1 cellular context compared by ENCODE assay signal in genomic region chr3:161443921-161444457, GRCh38.
TF ChIP-seq lines count a peak whose summit lies in the region.

No MANE protein-coding gene starts in this region.

TF ChIP-seq in HepG2, 621 proteins besides CTCF, POLR2A, EP300 and RAD21 (continued from another document and continues in another):
- TF ChIP-seq TBP (CRISPR knock-in tag; IDR thresholded peaks at IDR 0.05), result no peak
- no peak for TF ChIP-seq NFYB (CRISPR knock-in tag; IDR thresholded peaks at IDR 0.05)
- TF ChIP-seq MAFG (CRISPR knock-in tag; IDR thresholded peaks at IDR 0.05), result no peak
- no peak for TF ChIP-seq ZNF543 (CRISPR knock-in tag; IDR thresholded peaks at IDR 0.05)
- TF ChIP-seq NCOA2 (CRISPR knock-in tag; IDR thresholded peaks at IDR 0.05), result peak; percentile 62
- peak; percentile 91 for TF ChIP-seq ARID5B (CRISPR knock-in tag; IDR thresholded peaks at IDR 0.05)
- no peak for TF ChIP-seq PTBP1 (IDR thresholded peaks at IDR 0.05; ENCODE audit: low read depth, low read length, poor library complexity, severe bottlenecking)
- TF ChIP-seq RXRB (CRISPR knock-in tag; IDR thresholded peaks at IDR 0.05; ENCODE audit: borderline replicate concordance), result 0 out of 2 replicates have a peak, but pooled peaks have one; percentile 29
- TF ChIP-seq TMF1 (CRISPR knock-in tag; IDR thresholded peaks at IDR 0.05; ENCODE audit: low read depth), result no peak
- TF ChIP-seq ZNF496 (CRISPR knock-in tag; IDR thresholded peaks at IDR 0.05; ENCODE audit: insufficient replicate concordance), result no peak
- TF ChIP-seq CHD2 (IDR thresholded peaks at IDR 0.05; ENCODE audit: low read depth, low read length), result no peak
- TF ChIP-seq ZC3H13 (CRISPR knock-in tag; IDR thresholded peaks at IDR 0.05), result no peak
- TF ChIP-seq, protein P1, sequence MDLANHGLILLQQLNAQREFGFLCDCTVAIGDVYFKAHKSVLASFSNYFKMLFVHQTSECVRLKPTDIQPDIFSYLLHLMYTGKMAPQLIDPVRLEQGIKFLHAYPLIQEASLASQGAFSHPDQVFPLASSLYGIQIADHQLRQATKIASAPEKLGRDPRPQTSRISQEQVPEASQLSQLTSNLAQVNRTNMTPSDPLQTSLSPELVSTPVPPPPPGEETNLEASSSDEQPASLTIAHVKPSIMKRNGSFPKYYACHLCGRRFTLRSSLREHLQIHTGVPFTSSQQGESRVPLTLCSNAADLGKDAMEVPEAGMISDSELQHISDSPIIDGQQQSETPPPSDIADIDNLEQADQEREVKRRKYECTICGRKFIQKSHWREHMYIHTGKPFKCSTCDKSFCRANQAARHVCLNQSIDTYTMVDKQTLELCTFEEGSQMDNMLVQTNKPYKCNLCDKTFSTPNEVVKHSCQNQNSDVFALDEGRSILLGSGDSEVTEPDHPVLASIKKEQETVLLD (CRISPR knock-in tag; IDR thresholded peaks at IDR 0.05; ENCODE audit: low read depth), result no peak
- no peak for TF ChIP-seq PRMT3 (CRISPR knock-in tag; IDR thresholded peaks at IDR 0.05; ENCODE audit: borderline replicate concordance, low read depth)
- no peak for TF ChIP-seq PHF8 (CRISPR knock-in tag; IDR thresholded peaks at IDR 0.05)
- TF ChIP-seq ZBTB26 (CRISPR knock-in tag; IDR thresholded peaks at IDR 0.05; ENCODE audit: borderline replicate concordance), result no peak
- no peak for TF ChIP-seq ZNF260 (CRISPR knock-in tag; IDR thresholded peaks at IDR 0.05; ENCODE audit: borderline replicate concordance, low read depth)
- no peak for TF ChIP-seq ZNF616 (CRISPR knock-in tag; IDR thresholded peaks at IDR 0.05; ENCODE audit: low read depth)
- no peak for TF ChIP-seq HES4 (CRISPR knock-in tag; IDR thresholded peaks at IDR 0.05; ENCODE audit: borderline replicate concordance)
- TF ChIP-seq, protein P2, sequence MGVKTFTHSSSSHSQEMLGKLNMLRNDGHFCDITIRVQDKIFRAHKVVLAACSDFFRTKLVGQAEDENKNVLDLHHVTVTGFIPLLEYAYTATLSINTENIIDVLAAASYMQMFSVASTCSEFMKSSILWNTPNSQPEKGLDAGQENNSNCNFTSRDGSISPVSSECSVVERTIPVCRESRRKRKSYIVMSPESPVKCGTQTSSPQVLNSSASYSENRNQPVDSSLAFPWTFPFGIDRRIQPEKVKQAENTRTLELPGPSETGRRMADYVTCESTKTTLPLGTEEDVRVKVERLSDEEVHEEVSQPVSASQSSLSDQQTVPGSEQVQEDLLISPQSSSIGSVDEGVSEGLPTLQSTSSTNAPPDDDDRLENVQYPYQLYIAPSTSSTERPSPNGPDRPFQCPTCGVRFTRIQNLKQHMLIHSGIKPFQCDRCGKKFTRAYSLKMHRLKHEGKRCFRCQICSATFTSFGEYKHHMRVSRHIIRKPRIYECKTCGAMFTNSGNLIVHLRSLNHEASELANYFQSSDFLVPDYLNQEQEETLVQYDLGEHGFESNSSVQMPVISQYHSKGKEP (CRISPR knock-in tag; IDR thresholded peaks at IDR 0.05), result no peak
- TF ChIP-seq, protein P3, sequence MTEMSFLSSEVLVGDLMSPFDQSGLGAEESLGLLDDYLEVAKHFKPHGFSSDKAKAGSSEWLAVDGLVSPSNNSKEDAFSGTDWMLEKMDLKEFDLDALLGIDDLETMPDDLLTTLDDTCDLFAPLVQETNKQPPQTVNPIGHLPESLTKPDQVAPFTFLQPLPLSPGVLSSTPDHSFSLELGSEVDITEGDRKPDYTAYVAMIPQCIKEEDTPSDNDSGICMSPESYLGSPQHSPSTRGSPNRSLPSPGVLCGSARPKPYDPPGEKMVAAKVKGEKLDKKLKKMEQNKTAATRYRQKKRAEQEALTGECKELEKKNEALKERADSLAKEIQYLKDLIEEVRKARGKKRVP (CRISPR knock-in tag; IDR thresholded peaks at IDR 0.05), result peak in 1 of 2 experiments; percentile 63; a peak in 1 of 4 replicates
- TF ChIP-seq HCFC1 (IDR thresholded peaks at IDR 0.05; ENCODE audit: low read depth, low read length), result no peak
- no peak for TF ChIP-seq JUND (CRISPR knock-in tag; IDR thresholded peaks at IDR 0.05)
- TF ChIP-seq RFX3 (CRISPR knock-in tag; IDR thresholded peaks at IDR 0.05), result no peak
- TF ChIP-seq PHF20 (CRISPR knock-in tag; IDR thresholded peaks at IDR 0.05), result no peak
- no peak for TF ChIP-seq CC2D1A (CRISPR knock-in tag; IDR thresholded peaks at IDR 0.05)
- TF ChIP-seq, protein P4, sequence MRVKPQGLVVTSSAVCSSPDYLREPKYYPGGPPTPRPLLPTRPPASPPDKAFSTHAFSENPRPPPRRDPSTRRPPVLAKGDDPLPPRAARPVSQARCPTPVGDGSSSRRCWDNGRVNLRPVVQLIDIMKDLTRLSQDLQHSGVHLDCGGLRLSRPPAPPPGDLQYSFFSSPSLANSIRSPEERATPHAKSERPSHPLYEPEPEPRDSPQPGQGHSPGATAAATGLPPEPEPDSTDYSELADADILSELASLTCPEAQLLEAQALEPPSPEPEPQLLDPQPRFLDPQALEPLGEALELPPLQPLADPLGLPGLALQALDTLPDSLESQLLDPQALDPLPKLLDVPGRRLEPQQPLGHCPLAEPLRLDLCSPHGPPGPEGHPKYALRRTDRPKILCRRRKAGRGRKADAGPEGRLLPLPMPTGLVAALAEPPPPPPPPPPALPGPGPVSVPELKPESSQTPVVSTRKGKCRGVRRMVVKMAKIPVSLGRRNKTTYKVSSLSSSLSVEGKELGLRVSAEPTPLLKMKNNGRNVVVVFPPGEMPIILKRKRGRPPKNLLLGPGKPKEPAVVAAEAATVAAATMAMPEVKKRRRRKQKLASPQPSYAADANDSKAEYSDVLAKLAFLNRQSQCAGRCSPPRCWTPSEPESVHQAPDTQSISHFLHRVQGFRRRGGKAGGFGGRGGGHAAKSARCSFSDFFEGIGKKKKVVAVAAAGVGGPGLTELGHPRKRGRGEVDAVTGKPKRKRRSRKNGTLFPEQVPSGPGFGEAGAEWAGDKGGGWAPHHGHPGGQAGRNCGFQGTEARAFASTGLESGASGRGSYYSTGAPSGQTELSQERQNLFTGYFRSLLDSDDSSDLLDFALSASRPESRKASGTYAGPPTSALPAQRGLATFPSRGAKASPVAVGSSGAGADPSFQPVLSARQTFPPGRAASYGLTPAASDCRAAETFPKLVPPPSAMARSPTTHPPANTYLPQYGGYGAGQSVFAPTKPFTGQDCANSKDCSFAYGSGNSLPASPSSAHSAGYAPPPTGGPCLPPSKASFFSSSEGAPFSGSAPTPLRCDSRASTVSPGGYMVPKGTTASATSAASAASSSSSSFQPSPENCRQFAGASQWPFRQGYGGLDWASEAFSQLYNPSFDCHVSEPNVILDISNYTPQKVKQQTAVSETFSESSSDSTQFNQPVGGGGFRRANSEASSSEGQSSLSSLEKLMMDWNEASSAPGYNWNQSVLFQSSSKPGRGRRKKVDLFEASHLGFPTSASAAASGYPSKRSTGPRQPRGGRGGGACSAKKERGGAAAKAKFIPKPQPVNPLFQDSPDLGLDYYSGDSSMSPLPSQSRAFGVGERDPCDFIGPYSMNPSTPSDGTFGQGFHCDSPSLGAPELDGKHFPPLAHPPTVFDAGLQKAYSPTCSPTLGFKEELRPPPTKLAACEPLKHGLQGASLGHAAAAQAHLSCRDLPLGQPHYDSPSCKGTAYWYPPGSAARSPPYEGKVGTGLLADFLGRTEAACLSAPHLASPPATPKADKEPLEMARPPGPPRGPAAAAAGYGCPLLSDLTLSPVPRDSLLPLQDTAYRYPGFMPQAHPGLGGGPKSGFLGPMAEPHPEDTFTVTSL (CRISPR knock-in tag; IDR thresholded peaks at IDR 0.05; ENCODE audit: borderline replicate concordance), result peak; percentile 72; the same call in 1 of the 2 replicates
- no peak for TF ChIP-seq KLF15 (CRISPR knock-in tag; IDR thresholded peaks at IDR 0.05; ENCODE audit: borderline replicate concordance)
- TF ChIP-seq POLR2G (IDR thresholded peaks at IDR 0.05; ENCODE audit: low read depth, low read length), result no peak
- TF ChIP-seq ZNF530 (CRISPR knock-in tag; IDR thresholded peaks at IDR 0.05; ENCODE audit: low read depth), result no peak
- no peak for TF ChIP-seq ZNF160 (CRISPR knock-in tag; IDR thresholded peaks at IDR 0.05)
- no peak for TF ChIP-seq ZC3H4 (CRISPR knock-in tag; IDR thresholded peaks at IDR 0.05; ENCODE audit: borderline replicate concordance)
- TF ChIP-seq, protein P5, sequence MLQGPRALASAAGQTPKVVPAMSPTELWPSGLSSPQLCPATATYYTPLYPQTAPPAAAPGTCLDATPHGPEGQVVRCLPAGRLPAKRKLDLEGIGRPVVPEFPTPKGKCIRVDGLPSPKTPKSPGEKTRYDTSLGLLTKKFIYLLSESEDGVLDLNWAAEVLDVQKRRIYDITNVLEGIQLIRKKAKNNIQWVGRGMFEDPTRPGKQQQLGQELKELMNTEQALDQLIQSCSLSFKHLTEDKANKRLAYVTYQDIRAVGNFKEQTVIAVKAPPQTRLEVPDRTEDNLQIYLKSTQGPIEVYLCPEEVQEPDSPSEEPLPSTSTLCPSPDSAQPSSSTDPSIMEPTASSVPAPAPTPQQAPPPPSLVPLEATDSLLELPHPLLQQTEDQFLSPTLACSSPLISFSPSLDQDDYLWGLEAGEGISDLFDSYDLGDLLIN (CRISPR knock-in tag; IDR thresholded peaks at IDR 0.05; ENCODE audit: borderline replicate concordance), result no peak
- TF ChIP-seq IRF2 (CRISPR knock-in tag; IDR thresholded peaks at IDR 0.05), result no peak
- no peak for TF ChIP-seq PRDM15 (CRISPR knock-in tag; IDR thresholded peaks at IDR 0.05)
- TF ChIP-seq DMTF1 (CRISPR knock-in tag; IDR thresholded peaks at IDR 0.05), result no peak
- no peak for TF ChIP-seq ZNF441 (CRISPR knock-in tag; IDR thresholded peaks at IDR 0.05; ENCODE audit: borderline replicate concordance)
- TF ChIP-seq ZNF224 (CRISPR knock-in tag; IDR thresholded peaks at IDR 0.05), result no peak
- TF ChIP-seq ZNF251 (CRISPR knock-in tag; IDR thresholded peaks at IDR 0.05), result no peak
- peak; percentile 25; the same call in 1 of the 2 replicates for TF ChIP-seq ISL2 (CRISPR knock-in tag; IDR thresholded peaks at IDR 0.05)
